16 cellular contexts compared by ENCODE assay signal in the genomic region with DNA sequence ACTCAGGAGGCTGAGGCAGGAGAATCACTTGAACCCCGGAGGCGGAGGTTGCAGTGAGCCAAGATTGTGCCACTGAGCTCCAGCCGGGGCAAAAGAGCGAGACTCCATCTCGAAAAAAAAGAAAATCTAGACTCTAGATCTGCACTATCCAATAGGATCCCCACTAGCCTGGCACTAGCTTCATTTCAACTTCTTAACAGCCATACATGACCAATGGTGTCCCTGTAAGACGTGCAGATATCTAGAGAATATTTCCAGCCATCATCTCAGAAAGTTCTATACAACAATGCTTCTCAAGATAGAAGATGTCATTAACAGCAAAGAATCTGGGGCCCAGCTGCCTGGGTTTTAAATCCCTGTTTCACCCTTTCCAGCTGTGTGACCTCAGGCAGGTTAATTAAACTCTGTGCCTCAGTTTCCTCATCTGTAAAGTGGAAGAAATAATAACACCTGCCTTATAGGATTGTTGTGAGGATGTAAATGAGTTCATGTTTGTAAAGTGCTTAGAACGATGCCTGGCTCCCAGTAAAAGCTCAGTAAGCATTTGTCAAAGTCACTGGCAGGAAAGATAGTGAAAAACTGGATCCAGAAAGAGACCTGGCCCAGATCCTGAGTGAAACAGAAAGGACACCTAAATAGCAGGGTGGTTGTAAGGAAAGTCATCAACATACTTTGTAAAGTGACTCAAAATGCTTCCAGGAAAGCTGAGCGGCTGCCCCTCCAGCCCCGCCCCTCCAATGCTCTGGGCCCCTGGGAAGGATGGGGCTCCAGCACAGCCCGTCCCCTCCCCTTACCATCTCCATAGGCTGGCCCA. TPM values are rescaled to one million over a fixed set of nuclear protein-coding genes. Genes with fewer than 3 reads are reported as not detected.
"Had no signal": no experiment of that assay in that cellular context is flagged by ENCODE, and none has a peak within 500 bp of the region (broad histone marks: within the 10 kb centered on the region; RNA-seq: fewer than 3 reads in every experiment).

No MANE protein-coding gene starts in this region.

- H3K4me3 Mint-ChIP-seq: activated B cell treated with CpG ODN at 0.5 μM for 24 hours; dendritic cell treated with granulocyte-macrophage colony-stimulating factor and Interleukin-4, amounts not matched to agents 40 ng/mL and 50 ng/mL, for 4 days; effector memory CD8-positive, alpha-beta T cell; mesothelial cell of epicardium; stimulated activated naive B cell treated with anti-CD40 and anti-IgM and Interleukin-4, amounts not matched to agents 10 μg/mL and 1 μg/mL and 100 μg/mL, for 72 hours had no signal

- ATAC-seq: activated naive CD4-positive, alpha-beta T cell treated with anti-CD3 and anti-CD28 coated beads, Interleukin-2, amount 50 U/mL, for 72 hours; effector memory CD8-positive, alpha-beta T cell; right lobe of liver; stimulated activated naive B cell treated with anti-CD40 and anti-IgM and Interleukin-4, amounts not matched to agents 10 μg/mL and 1 μg/mL and 100 μg/mL, for 72 hours; upper lobe of right lung had no signal

- H3K27ac Mint-ChIP-seq: activated B cell treated with CpG ODN at 0.5 μM for 24 hours; dendritic cell treated with granulocyte-macrophage colony-stimulating factor and Interleukin-4, amounts not matched to agents 40 ng/mL and 50 ng/mL, for 4 days; effector memory CD8-positive, alpha-beta T cell; mesothelial cell of epicardium; stimulated activated naive B cell treated with anti-CD40 and anti-IgM and Interleukin-4, amounts not matched to agents 10 μg/mL and 1 μg/mL and 100 μg/mL, for 72 hours had no signal

- DNase-seq: activated B cell treated with CpG ODN at 0.5 μM for 24 hours; activated CD4-positive, alpha-beta T cell treated with anti-CD3 and anti-CD28 coated beads, Interleukin-2, amount 50 U/mL, for 48 hours; activated CD8-positive, alpha-beta memory T cell treated with anti-CD3 and anti-CD28 coated beads, Interleukin-2, amount 50 U/mL, for 48 hours; amygdala; cerebellar nuclear complex; effector memory CD8-positive, alpha-beta T cell; hippocampal formation; kidney glomerular epithelial cell; occipital lobe; right lobe of liver; stimulated activated naive B cell treated with anti-CD40 and anti-IgM and Interleukin-4, amounts not matched to agents 10 μg/mL and 1 μg/mL and 100 μg/mL, for 72 hours; upper lobe of right lung had no signal

- H3K9me3 Mint-ChIP-seq: activated B cell treated with CpG ODN at 0.5 μM for 24 hours; activated naive CD4-positive, alpha-beta T cell treated with anti-CD3 and anti-CD28 coated beads, Interleukin-2, amount 50 U/mL, for 72 hours; dendritic cell treated with granulocyte-macrophage colony-stimulating factor and Interleukin-4, amounts not matched to agents 40 ng/mL and 50 ng/mL, for 4 days; effector memory CD8-positive, alpha-beta T cell; mesothelial cell of epicardium; stimulated activated naive B cell treated with anti-CD40 and anti-IgM and Interleukin-4, amounts not matched to agents 10 μg/mL and 1 μg/mL and 100 μg/mL, for 72 hours had no signal

- H3K27me3 Mint-ChIP-seq: activated B cell treated with CpG ODN at 0.5 μM for 24 hours; dendritic cell treated with granulocyte-macrophage colony-stimulating factor and Interleukin-4, amounts not matched to agents 40 ng/mL and 50 ng/mL, for 4 days; effector memory CD8-positive, alpha-beta T cell; stimulated activated naive B cell treated with anti-CD40 and anti-IgM and Interleukin-4, amounts not matched to agents 10 μg/mL and 1 μg/mL and 100 μg/mL, for 72 hours had no signal

RNA-seq across cellular contexts. Expression of a gene that starts 28.1 kb away (rescaled TPM):
- total RNA-seq: mesothelial cell of epicardium, SK-MEL-5 had no signal

RNA-seq across cellular contexts. Expression of a gene that starts 43.1 kb away (rescaled TPM):
- total RNA-seq: activated B cell treated with CpG ODN at 0.5 μM for 24 hours, mesothelial cell of epicardium, occipital lobe, SK-MEL-5, upper lobe of right lung had no signal
